19 cellular contexts compared by ENCODE assay signal in the genomic region with DNA sequence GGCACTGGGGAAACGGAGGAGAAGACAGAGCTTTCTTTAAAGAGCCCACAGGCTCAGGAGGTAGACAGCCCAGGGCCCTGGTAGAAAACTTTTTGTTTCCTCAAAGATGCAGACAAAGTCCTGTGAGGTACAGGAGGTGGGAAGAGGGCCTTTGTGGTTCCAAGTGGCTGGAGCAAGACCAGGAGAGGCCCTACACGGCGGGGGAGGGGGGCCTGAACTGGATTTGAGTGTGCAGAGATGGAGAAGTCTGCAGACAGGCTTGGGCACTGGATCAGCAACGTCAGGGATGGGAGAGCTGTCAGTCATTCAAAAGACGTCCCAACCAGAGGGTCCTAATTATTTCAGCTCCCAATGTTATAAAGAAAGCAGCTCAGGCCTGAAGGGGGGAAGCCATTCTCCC.
DNase-seq lines count a peak whose midpoint lies in the region; ATAC-seq and TF ChIP-seq lines count a peak whose summit lies in the region.
"Had no signal": no experiment of that assay in that cellular context is flagged by ENCODE, and none has a peak within 500 bp of the region (broad histone marks: within the 10 kb centered on the region; RNA-seq: fewer than 3 reads in every experiment).

No MANE protein-coding gene starts in this region.

- peaks cover 52% of the 10 kb centered on the region for H3K4me1 Mint-ChIP-seq in nephron progenitor cell

- H3K27ac ChIP-seq in cardiac muscle cell (peak overlapping the region; percentile 36), spleen (no peak overlapping the region), SK-N-SH (ENCODE audit: low read depth in 2 of 2, low read length in 1 of 2) (no peak overlapping the region)
- H3K27ac ChIP-seq: 22Rv1, A549, C4-2B, GM23248, HL-60 had no signal

- H3K27me3 ChIP-seq in cardiac muscle cell (no peaks in the 10 kb centered on the region), spleen (replicated peaks in 1 of 7) (peaks cover 0 to 7% (median 0%) of the 10 kb centered on the region in 7 donors), SK-N-SH (ENCODE audit: insufficient read depth) (no peaks in the 10 kb centered on the region)

- CTCF ChIA-PET in SK-N-SH (lab: Yijun Ruan, JAX): interaction anchor here (0.7 to 1.9 kb wide), 5 partner anchors 10 to 133 kb away, joined by 3 to 10 read pairs (median 3); no protein-coding TSS in a partner anchor

- peaks cover 10% of the 10 kb centered on the region for H3K27me3 Mint-ChIP-seq in nephron progenitor cell (ENCODE audit: low read depth, poor library complexity)

- TF ChIP-seq RAD21 in SK-N-SH (IDR thresholded peaks at IDR 0.05; ENCODE audit: low read length): no peak

- no peak for TF ChIP-seq POLR2A in spleen (IDR thresholded peaks at IDR 0.05)

- no peaks in the 10 kb centered on the region for H3K9me3 Mint-ChIP-seq in nephron progenitor cell
- H3K9me3 Mint-ChIP-seq: CD4-positive, alpha-beta T cell had no signal

- no peaks in the 10 kb centered on the region for H3K79me2 ChIP-seq in SK-N-SH (ENCODE audit: insufficient read depth)

- H3K9ac ChIP-seq in SK-N-SH: no peak overlapping the region
- H3K9ac ChIP-seq: GM23248 had no signal

- peak overlapping the region; percentile 58 for H3K4me3 Mint-ChIP-seq in nephron progenitor cell
- H3K4me3 Mint-ChIP-seq: CD4-positive, alpha-beta T cell had no signal

- no peak for TF ChIP-seq CTCF in cardiac muscle cell (IDR thresholded peaks at IDR 0.05; ENCODE audit: low read depth, low read length)
- TF ChIP-seq CTCF in nephron progenitor cell (IDR thresholded peaks at IDR 0.05): no peak
- no peak for TF ChIP-seq CTCF in spleen (IDR thresholded peaks at IDR 0.05 in 8 of 11, conservative IDR thresholded peaks at IDR 0.05 in 3 of 11)
- TF ChIP-seq CTCF in SK-N-SH (IDR thresholded peaks at IDR 0.05): no peak

- H3K27ac Mint-ChIP-seq in nephron progenitor cell: peak overlapping the region; percentile 44
- H3K27ac Mint-ChIP-seq: CD4-positive, alpha-beta T cell had no signal

- no peak for TF ChIP-seq EP300 in SK-N-SH (IDR thresholded peaks at IDR 0.05; ENCODE audit: borderline replicate concordance in 1 of 2, low read depth in 1 of 2, low read length in 1 of 2)

- DNase-seq in cardiac muscle cell (ENCODE audit: low read depth in 1 of 2, low spot score in 1 of 2) (no peak), left ventricle myocardium superior (no peak), nephron progenitor cell (no peak), spleen (peak; percentile 35), NCI-H748 (lab: John Stamatoyannopoulos, UW; ENCODE audit: unreplicated experiment) (no peak), SK-N-SH (no peak), GF-D8 (lab: John Stamatoyannopoulos, UW) (no peak)
- DNase-seq: AML-193; Caco-2; CD4-positive, alpha-beta T cell; DMS153; DMS79; GDM1; GM23248 had no signal

- intact Hi-C loops in left ventricle myocardium superior (cut with micrococcal nuclease): no loop called here
- intact Hi-C loops in spleen (cut with DNase I; ENCODE audit: low total_unique reads): no loop called here

- peaks cover 28% of the 10 kb centered on the region for H3K4me1 ChIP-seq in cardiac muscle cell (ENCODE audit: low read depth)
- H3K4me1 ChIP-seq in spleen: no peaks in the 10 kb centered on the region
- H3K4me1 ChIP-seq in SK-N-SH (ENCODE audit: control insufficient read depth in 1 of 2, insufficient read depth in 2 of 2, low read depth in 1 of 2, low read length in 1 of 2): peaks cover 3 to 7% of the 10 kb centered on the region in 2 experiments; a peak in 3 of 4 replicates
- H3K4me1 ChIP-seq: Caco-2, HAP-1 had no signal

- peaks cover 7% of the 10 kb centered on the region for H3F3A ChIP-seq in SK-N-SH (replicated peaks; ENCODE audit: insufficient read depth)

- POLR2A ChIA-PET in SK-N-SH (lab: Yijun Ruan, JAX): no interaction called here

- H4K20me1 ChIP-seq in SK-N-SH (ENCODE audit: insufficient read depth): no peaks in the 10 kb centered on the region

- no peak overlapping the region for H2AFZ ChIP-seq in SK-N-SH (ENCODE audit: low read depth)
- H2AFZ ChIP-seq: GM23248 had no signal

- no peaks in the 10 kb centered on the region for H3K36me3 Mint-ChIP-seq in nephron progenitor cell (ENCODE audit: low read depth)

- 75 to 80% (median 77%) methylated on average over 5 of the region's 5 CpGs for WGBS in spleen, 5 donors
- WGBS in SK-N-SH (ENCODE audit: low lambda C conversion rate): 91% methylated on average over 4 of the region's 5 CpGs

- no peak for ATAC-seq in left ventricle myocardium superior
- ATAC-seq: A549 had no signal

- no peaks in the 10 kb centered on the region for H3K9me3 ChIP-seq in cardiac muscle cell (ENCODE audit: low read depth)
- H3K9me3 ChIP-seq in spleen: no peaks in the 10 kb centered on the region
- no peaks in the 10 kb centered on the region for H3K9me3 ChIP-seq in SK-N-SH
- H3K9me3 ChIP-seq: A549, Caco-2, HAP-1 had no signal

- H3K36me3 ChIP-seq in cardiac muscle cell (no peaks in the 10 kb centered on the region), spleen (no peaks in the 10 kb centered on the region), SK-N-SH (replicated peaks in 1 of 2; ENCODE audit: control insufficient read depth in 1 of 2, insufficient read depth in 2 of 2, low read length in 1 of 2) (no peaks in the 10 kb centered on the region)
- H3K36me3 ChIP-seq: HAP-1 had no signal

- H3K4me3 ChIP-seq in cardiac muscle cell (no peak overlapping the region), spleen (no peak overlapping the region), SK-N-SH (ENCODE audit: low read depth in 2 of 2, low read length in 1 of 2) (no peak overlapping the region)
- H3K4me3 ChIP-seq: A549, GM23248, HAP-1 had no signal

- H3K9me2 ChIP-seq in SK-N-SH: no peaks in the 10 kb centered on the region

- no peak overlapping the region for H3K4me2 ChIP-seq in SK-N-SH
- H3K4me2 ChIP-seq: A549 had no signal

TF ChIP-seq in SK-N-SH, 30 proteins besides CTCF, POLR2A, EP300 and RAD21:
- TF ChIP-seq TEAD4 (IDR thresholded peaks at IDR 0.05; ENCODE audit: borderline replicate concordance, insufficient read depth): no peak
- TF ChIP-seq RFX5 (IDR thresholded peaks at IDR 0.05; ENCODE audit: low read length): no peak
